Comparison of ENCODE assay signal across 23 cellular contexts in genomic region chr20:2755451-2756055, GRCh38. TPM values are rescaled to one million over a fixed set of nuclear protein-coding genes. Genes with fewer than 3 reads are reported as not detected.
"Had no signal": no experiment of that assay in that cellular context is flagged by ENCODE, and none has a peak within 500 bp of the region (broad histone marks: within the 10 kb centered on the region; RNA-seq: fewer than 3 reads in every experiment).

No MANE protein-coding gene starts in this region.

- H3K9me3 ChIP-seq: esophagus muscularis mucosa, left ventricle myocardium inferior, psoas muscle, right lobe of liver, stomach, thoracic aorta, transverse colon had no signal

- H3K36me3 ChIP-seq: left ventricle myocardium inferior, neural progenitor cell, right lobe of liver, stomach, thoracic aorta, transverse colon had no signal

- H3K27ac ChIP-seq: epithelial cell of prostate, esophagus muscularis mucosa, left ventricle myocardium inferior, neural progenitor cell, parathyroid adenoma, psoas muscle, right lobe of liver, skin epidermis, stomach, thoracic aorta, transverse colon had no signal

- H3K27me3 ChIP-seq: right lobe of liver had no signal

- H3K4me3 ChIP-seq: esophagus muscularis mucosa, left ventricle myocardium inferior, lung, neural progenitor cell, psoas muscle, right lobe of liver, skin epidermis, stomach, thoracic aorta, transverse colon had no signal

- ATAC-seq: effector memory CD8-positive, alpha-beta T cell; natural killer cell treated with Interleukin-12 subunit alpha and Interleukin-12 subunit beta and Interleukin-15 and Interleukin-18, amount 100 ng/mL, for 72 hours; psoas muscle had no signal

- DNase-seq: effector memory CD8-positive, alpha-beta T cell; immature natural killer cell; kidney; left cardiac atrium; left ventricle myocardium inferior; midbrain; occipital lobe; psoas muscle; stimulated activated CD4-positive, alpha-beta T cell treated with anti-CD3 and anti-CD28 coated beads, Interleukin-12 subunit alpha, Interleukin-12 subunit beta, amount 100 ng/mL, for 4 hours; stimulated activated naive CD4-positive, alpha-beta T cell; stomach; transverse colon had no signal

RNA-seq across cellular contexts. Expression of gene CPXM1, which starts 44.9 kb away (rescaled TPM):
- total RNA-seq: thoracic aorta had no signal

RNA-seq across cellular contexts. Expression of gene C20orf141, which starts 59.2 kb away (rescaled TPM):
- total RNA-seq: esophagus muscularis mucosa; fibroblast of villous mesenchyme; kidney; left cardiac atrium; left ventricle myocardium inferior; lung; natural killer cell treated with Interleukin-12 subunit alpha and Interleukin-12 subunit beta and Interleukin-15 and Interleukin-18, amount 100 ng/mL, for 72 hours; occipital lobe; psoas muscle; right lobe of liver; stomach; thoracic aorta; transverse colon; urinary bladder had no signal
